In genomic region chr22:23288301-23289129, GRCh38 we compare ENCODE assay signal across 23 cellular contexts.
DNase-seq lines count a peak whose midpoint lies in the region; ATAC-seq and TF ChIP-seq lines count a peak whose summit lies in the region.
"Had no signal": no experiment of that assay in that cellular context is flagged by ENCODE, and none has a peak within 500 bp of the region (broad histone marks: within the 10 kb centered on the region; RNA-seq: fewer than 3 reads in every experiment).

No MANE protein-coding gene starts in this region.

- no peaks in the 10 kb centered on the region for H3K27me3 ChIP-seq in IMR-90 (ENCODE audit: control insufficient read depth, insufficient read depth, low read length)
- H3K27me3 ChIP-seq: BLaER1 had no signal

- no peak overlapping the region for H4K91ac ChIP-seq in IMR-90 (ENCODE audit: insufficient read depth, low read depth, low read length)

- H3K4me1 ChIP-seq in IMR-90 (ENCODE audit: control insufficient read depth, insufficient read depth, low read length): no peaks in the 10 kb centered on the region
- H3K4me1 ChIP-seq: BLaER1 had no signal

- in situ Hi-C loops in IMR-90 (cut with MboI; ENCODE audit: low sequenced_read_pairs): loop anchor here (25.0 kb wide), 1 partner anchor 326 kb away; no protein-coding TSS in a partner anchor

- H2AK9ac ChIP-seq in IMR-90 (replicated peaks; ENCODE audit: low read depth, low read length, poor library complexity): peak overlapping the region; percentile 42

- no peak overlapping the region for H4K8ac ChIP-seq in IMR-90 (ENCODE audit: low read depth in 2 of 2, low read length in 2 of 2)

- no peak overlapping the region for H2AK5ac ChIP-seq in IMR-90 (ENCODE audit: low read depth, low read length)

- H3K27ac ChIP-seq in IMR-90 (ENCODE audit: insufficient read depth, low read length): no peak overlapping the region
- H3K27ac ChIP-seq: BLaER1, HL-60 had no signal

- H3K14ac ChIP-seq in IMR-90 (replicated peaks; ENCODE audit: low read depth, low read length): no peak overlapping the region

- H4K5ac ChIP-seq in IMR-90 (ENCODE audit: low read depth, low read length): no peak overlapping the region

- H3K9me3 ChIP-seq in IMR-90 (ENCODE audit: control insufficient read depth, insufficient read depth, low read length) (no peaks in the 10 kb centered on the region), T-helper 17 cell (ENCODE audit: control insufficient read depth, low read length, poor library complexity, severe bottlenecking) (no peaks in the 10 kb centered on the region)
- H3K9me3 ChIP-seq: BLaER1 had no signal

- H3K4me3 ChIP-seq in IMR-90 (ENCODE audit: insufficient read depth, low read depth, low read length): no peak overlapping the region
- H3K4me3 ChIP-seq: BLaER1 had no signal

- POLR2A ChIA-PET in IMR-90 (lab: Charles Lee; ENCODE audit: unreplicated experiment): no interaction called here

- ATAC-seq in IMR-90 (ENCODE audit: low read depth): no peak
- ATAC-seq in T-helper 17 cell: no peak
- no peak for ATAC-seq in stimulated activated naive B cell treated with anti-CD40 and anti-IgM and Interleukin-4, amounts not matched to agents 10 μg/mL and 1 μg/mL and 100 μg/mL, for 72 hours (replicated peaks)
- no peak for ATAC-seq in stimulated activated naive CD8-positive, alpha-beta T cell treated with anti-CD3 and anti-CD28 coated beads, Interleukin-15, amount 100 ng/mL, for 72 hours
- ATAC-seq: HCT116, PC-3 had no signal

- H3K4ac ChIP-seq in IMR-90 (ENCODE audit: low read depth, low read length): no peak overlapping the region

- H2BK5ac ChIP-seq in IMR-90 (ENCODE audit: low read depth, low read length, poor library complexity, severe bottlenecking): no peak overlapping the region

- DNase-seq in IMR-90: no peak
- no peak for DNase-seq in T-helper 17 cell
- DNase-seq in glutamatergic neuron: no peak
- DNase-seq in stimulated activated naive B cell treated with anti-CD40 and anti-IgM and Interleukin-4, amounts not matched to agents 10 μg/mL and 1 μg/mL and 100 μg/mL, for 72 hours: no peak
- no peak for DNase-seq in activated gamma-delta T cell (lab: John Stamatoyannopoulos, UW)
- no peak for DNase-seq in NCI-H1417 (lab: John Stamatoyannopoulos, UW)
- DNase-seq in stimulated activated naive CD8-positive, alpha-beta T cell treated with anti-CD3 and anti-CD28 coated beads, Interleukin-15, amount 100 ng/mL, for 72 hours: no peak
- DNase-seq: CD4-positive, CD25-positive, alpha-beta regulatory T cell; DMS153; Kasumi-1; NCI-H1092 treated with DMSO at 0.1 percent for 48 hours; NCI-H1436 treated with DMSO at 0.1 percent for 48 hours; NCI-H187 treated with DMSO at 0.1 percent for 48 hours; NCI-H2171 treated with DMSO at 0.1 percent for 48 hours; NCI-H345; NCI-H524; NCI-H774; NK-92 treated with Interleukin-12 subunit alpha and Interleukin-12 subunit beta, amount 100 ng/mL, for 24 hours; PC-3; SHP77 treated with DMSO at 0.1 percent for 48 hours had no signal

- H3K9me1 ChIP-seq in IMR-90 (ENCODE audit: insufficient read depth, low read length): 0 out of 2 replicates have a peak, but pooled peaks cover 11% of the 10 kb centered on the region

- H3K9ac ChIP-seq in IMR-90 (ENCODE audit: low read depth, low read length): no peak overlapping the region
- H3K9ac ChIP-seq: BLaER1 had no signal

- H3K18ac ChIP-seq in IMR-90 (ENCODE audit: low read depth, low read length): no peak overlapping the region

- CTCF ChIA-PET in IMR-90 (lab: Yijun Ruan, JAX): interaction anchor here (0.6 to 1.4 kb wide), 2 partner anchors 115 to 160 kb away, joined by 3 to 7 read pairs; no protein-coding TSS in a partner anchor

- peaks cover 5% of the 10 kb centered on the region for H3K4me1 Mint-ChIP-seq in T-helper 17 cell
- H3K4me1 Mint-ChIP-seq in glutamatergic neuron (ENCODE audit: low read depth, unreplicated experiment): peaks cover 59% of the 10 kb centered on the region
- no peaks in the 10 kb centered on the region for H3K4me1 Mint-ChIP-seq in stimulated activated naive B cell treated with anti-CD40 and anti-IgM and Interleukin-4, amounts not matched to agents 10 μg/mL and 1 μg/mL and 100 μg/mL, for 72 hours
- no peaks in the 10 kb centered on the region for H3K4me1 Mint-ChIP-seq in stimulated activated naive CD8-positive, alpha-beta T cell treated with anti-CD3 and anti-CD28 coated beads, Interleukin-15, amount 100 ng/mL, for 72 hours

- H3K4me2 ChIP-seq in IMR-90 (ENCODE audit: low read depth, low read length): no peak overlapping the region
- H3K4me2 ChIP-seq: BLaER1 had no signal

- peaks cover 35% of the 10 kb centered on the region for H3K9me3 Mint-ChIP-seq in glutamatergic neuron (ENCODE audit: unreplicated experiment)
- no peaks in the 10 kb centered on the region for H3K9me3 Mint-ChIP-seq in stimulated activated naive B cell treated with anti-CD40 and anti-IgM and Interleukin-4, amounts not matched to agents 10 μg/mL and 1 μg/mL and 100 μg/mL, for 72 hours
- no peaks in the 10 kb centered on the region for H3K9me3 Mint-ChIP-seq in stimulated activated naive CD8-positive, alpha-beta T cell treated with anti-CD3 and anti-CD28 coated beads, Interleukin-15, amount 100 ng/mL, for 72 hours
- H3K9me3 Mint-ChIP-seq: CD4-positive, CD25-positive, alpha-beta regulatory T cell had no signal

- no peak overlapping the region for H3K56ac ChIP-seq in IMR-90 (ENCODE audit: extremely low read depth, insufficient read depth, low read length)

- TF ChIP-seq CTCF in IMR-90 (conservative IDR thresholded peaks at IDR 0.05; ENCODE audit: low read depth, low read length) (no peak), glutamatergic neuron (IDR thresholded peaks at IDR 0.05; ENCODE audit: partially characterized antibody, unreplicated experiment) (no peak)

- H3K4me3 Mint-ChIP-seq in T-helper 17 cell (no peak overlapping the region), glutamatergic neuron (ENCODE audit: unreplicated experiment) (no peak overlapping the region)
- no peak overlapping the region for H3K4me3 Mint-ChIP-seq in stimulated activated naive B cell treated with anti-CD40 and anti-IgM and Interleukin-4, amounts not matched to agents 10 μg/mL and 1 μg/mL and 100 μg/mL, for 72 hours
- no peak overlapping the region for H3K4me3 Mint-ChIP-seq in stimulated activated naive CD8-positive, alpha-beta T cell treated with anti-CD3 and anti-CD28 coated beads, Interleukin-15, amount 100 ng/mL, for 72 hours
- H3K4me3 Mint-ChIP-seq: CD4-positive, CD25-positive, alpha-beta regulatory T cell had no signal

- no peak overlapping the region for H2BK20ac ChIP-seq in IMR-90 (ENCODE audit: low read depth, low read length)

- intact Hi-C loops in IMR-90 (cut with micrococcal nuclease): no loop called here

- H3K79me1 ChIP-seq in IMR-90 (ENCODE audit: low read depth in 1 of 2, low read length in 2 of 2): peaks cover 0 to 1% of the 10 kb centered on the region in 2 experiments; a peak in 1 of 4 replicates

- H4K20me1 ChIP-seq in IMR-90 (ENCODE audit: insufficient read depth, low read length): peaks cover 6% of the 10 kb centered on the region; the same call in 1 of the 2 replicates

- no peaks in the 10 kb centered on the region for H3K27me3 Mint-ChIP-seq in T-helper 17 cell
- H3K27me3 Mint-ChIP-seq in glutamatergic neuron (ENCODE audit: unreplicated experiment): peaks cover 14% of the 10 kb centered on the region
- no peaks in the 10 kb centered on the region for H3K27me3 Mint-ChIP-seq in stimulated activated naive B cell treated with anti-CD40 and anti-IgM and Interleukin-4, amounts not matched to agents 10 μg/mL and 1 μg/mL and 100 μg/mL, for 72 hours
- H3K27me3 Mint-ChIP-seq in stimulated activated naive CD8-positive, alpha-beta T cell treated with anti-CD3 and anti-CD28 coated beads, Interleukin-15, amount 100 ng/mL, for 72 hours: no peaks in the 10 kb centered on the region
- H3K27me3 Mint-ChIP-seq: CD4-positive, CD25-positive, alpha-beta regulatory T cell had no signal

- TF ChIP-seq POLR2A in IMR-90 (IDR thresholded peaks at IDR 0.05; ENCODE audit: low read depth, low read length): no peak

- WGBS in IMR-90 (ENCODE audit: extremely low coverage in 2 of 2, insufficient read length in 1 of 2), 2 experiments: 91% methylated on average over 8 of the region's 17 CpGs; no CpG with 5 or more reads in 1 of the 2 experiments

- no peak overlapping the region for H2BK15ac ChIP-seq in IMR-90 (ENCODE audit: low read depth, low read length)

- dilution Hi-C loops in IMR-90 (cut with HindIII; ENCODE audit: low sequenced_read_pairs, unreplicated experiment): no loop called here

- H2BK120ac ChIP-seq in IMR-90 (ENCODE audit: low read depth, low read length): no peak overlapping the region

- TF ChIP-seq RAD21 in IMR-90 (IDR thresholded peaks at IDR 0.05; ENCODE audit: low read length): no peak

- no TSS peak for BruUV-seq in IMR-90 (replicated peaks; lab: Mats Ljungman, UMichigan)

- peaks cover 47% of the 10 kb centered on the region for H3K36me3 ChIP-seq in IMR-90 (ENCODE audit: control insufficient read depth, insufficient read depth, low read length)

- no peak overlapping the region for H2AFZ ChIP-seq in IMR-90 (replicated peaks; ENCODE audit: low read length, poor library complexity)

- H3K27ac Mint-ChIP-seq in T-helper 17 cell: peak overlapping the region; percentile 34
- H3K27ac Mint-ChIP-seq in glutamatergic neuron (ENCODE audit: unreplicated experiment): peak overlapping the region; percentile 95
- H3K27ac Mint-ChIP-seq in stimulated activated naive B cell treated with anti-CD40 and anti-IgM and Interleukin-4, amounts not matched to agents 10 μg/mL and 1 μg/mL and 100 μg/mL, for 72 hours: peak overlapping the region; percentile 75
- no peak overlapping the region for H3K27ac Mint-ChIP-seq in stimulated activated naive CD8-positive, alpha-beta T cell treated with anti-CD3 and anti-CD28 coated beads, Interleukin-15, amount 100 ng/mL, for 72 hours
- H3K27ac Mint-ChIP-seq: CD4-positive, CD25-positive, alpha-beta regulatory T cell had no signal

- H3K23ac ChIP-seq in IMR-90 (ENCODE audit: low read depth, low read length): no peak overlapping the region

- H3K36me3 Mint-ChIP-seq in T-helper 17 cell (ENCODE audit: low read depth): peaks cover 4% of the 10 kb centered on the region
- H3K36me3 Mint-ChIP-seq in glutamatergic neuron (ENCODE audit: unreplicated experiment): peaks cover 4% of the 10 kb centered on the region
- H3K36me3 Mint-ChIP-seq in stimulated activated naive B cell treated with anti-CD40 and anti-IgM and Interleukin-4, amounts not matched to agents 10 μg/mL and 1 μg/mL and 100 μg/mL, for 72 hours: peaks cover 23 to 53% of the 10 kb centered on the region in 2 donors

TF ChIP-seq in IMR-90, 13 proteins besides CTCF, POLR2A, EP300 and RAD21 (continues in another document):
- TF ChIP-seq, protein P1, sequence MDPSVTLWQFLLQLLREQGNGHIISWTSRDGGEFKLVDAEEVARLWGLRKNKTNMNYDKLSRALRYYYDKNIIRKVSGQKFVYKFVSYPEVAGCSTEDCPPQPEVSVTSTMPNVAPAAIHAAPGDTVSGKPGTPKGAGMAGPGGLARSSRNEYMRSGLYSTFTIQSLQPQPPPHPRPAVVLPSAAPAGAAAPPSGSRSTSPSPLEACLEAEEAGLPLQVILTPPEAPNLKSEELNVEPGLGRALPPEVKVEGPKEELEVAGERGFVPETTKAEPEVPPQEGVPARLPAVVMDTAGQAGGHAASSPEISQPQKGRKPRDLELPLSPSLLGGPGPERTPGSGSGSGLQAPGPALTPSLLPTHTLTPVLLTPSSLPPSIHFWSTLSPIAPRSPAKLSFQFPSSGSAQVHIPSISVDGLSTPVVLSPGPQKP (IDR thresholded peaks at IDR 0.05; ENCODE audit: borderline replicate concordance, low read depth, low read length): no peak
- TF ChIP-seq SMC3 (IDR thresholded peaks at IDR 0.05; ENCODE audit: low read depth, low read length): no peak

Comparison
In these comparisons a context has a peak if more than half of its experiments do, and no peak if none do; other contexts are left out.
1. H3K27ac Mint-ChIP-seq: peak in T-helper 17 cell (single experiment), glutamatergic neuron (single experiment) and stimulated activated naive B cell treated with anti-CD40 and anti-IgM and Interleukin-4, amounts not matched to agents 10 μg/mL and 1 μg/mL and 100 μg/mL, for 72 hours (single experiment); none in stimulated activated naive CD8-positive, alpha-beta T cell treated with anti-CD3 and anti-CD28 coated beads, Interleukin-15, amount 100 ng/mL, for 72 hours (0 of 2).